Comparison of ENCODE assay signal across 1 cellular context in the genomic region with DNA sequence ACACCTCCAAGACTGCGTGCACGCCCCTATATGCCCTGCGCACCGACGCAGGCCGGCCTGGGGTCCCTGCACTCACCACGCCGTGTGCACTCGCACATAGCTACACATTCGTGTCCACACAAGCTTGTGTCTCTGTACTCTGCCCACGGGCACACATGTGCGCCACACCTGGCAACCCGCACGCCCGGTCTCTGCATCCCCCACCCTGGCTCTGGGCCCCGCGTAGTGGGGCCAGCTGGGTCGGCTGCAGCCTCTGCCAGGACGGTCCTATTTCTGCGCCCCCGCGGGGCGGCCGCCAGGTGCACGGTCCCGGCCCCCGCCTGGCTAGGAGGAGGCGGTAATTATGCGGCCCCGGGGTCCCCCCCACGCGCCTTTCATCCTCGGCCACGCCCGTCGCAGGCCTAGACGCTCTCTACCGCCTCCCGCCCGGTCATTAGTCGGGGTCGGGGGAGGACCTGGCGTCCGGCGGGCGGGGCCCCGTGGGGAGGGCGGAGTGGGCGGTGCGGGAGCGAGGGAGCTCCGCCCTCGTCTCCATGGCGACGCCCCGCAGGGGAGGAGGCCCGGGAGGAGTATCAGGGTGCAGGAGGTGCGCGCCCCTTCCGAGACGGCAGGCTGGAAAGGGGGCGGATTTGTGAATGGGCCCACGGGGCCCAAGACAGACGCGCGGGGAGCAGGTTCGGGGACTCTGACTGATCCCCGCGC.
TF ChIP-seq lines count a peak whose summit lies in the region.

No MANE protein-coding gene starts in this region.

TF ChIP-seq in K562, 482 proteins besides CTCF, POLR2A, EP300 and RAD21 (continued from another document and continues in another):
- TF ChIP-seq, protein P1, sequence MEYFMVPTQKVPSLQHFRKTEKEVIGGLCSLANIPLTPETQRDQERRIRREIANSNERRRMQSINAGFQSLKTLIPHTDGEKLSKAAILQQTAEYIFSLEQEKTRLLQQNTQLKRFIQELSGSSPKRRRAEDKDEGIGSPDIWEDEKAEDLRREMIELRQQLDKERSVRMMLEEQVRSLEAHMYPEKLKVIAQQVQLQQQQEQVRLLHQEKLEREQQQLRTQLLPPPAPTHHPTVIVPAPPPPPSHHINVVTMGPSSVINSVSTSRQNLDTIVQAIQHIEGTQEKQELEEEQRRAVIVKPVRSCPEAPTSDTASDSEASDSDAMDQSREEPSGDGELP (CRISPR knock-in tag; IDR thresholded peaks at IDR 0.05; ENCODE audit: borderline replicate concordance): peak; percentile 88
- TF ChIP-seq HES1 (IDR thresholded peaks at IDR 0.05; ENCODE audit: low read depth) (0 out of 2 replicates have a peak, but pooled peaks have one; percentile 41), EGR1 (conservative IDR thresholded peaks at IDR 0.05) (peak; percentile 89), FOXA3 (CRISPR knock-in tag; conservative IDR thresholded peaks at IDR 0.05 in 1 of 2, IDR thresholded peaks at IDR 0.05 in 1 of 2) (peak in 1 of 2 experiments; percentile 52; a peak in 1 of 4 replicates), PRPF4 (IDR thresholded peaks at IDR 0.05; ENCODE audit: insufficient read depth, low read depth, low read length, poor library complexity, severe bottlenecking) (no peak), CREB3L1 (IDR thresholded peaks at IDR 0.05; ENCODE audit: borderline replicate concordance, low read depth) (0 out of 2 replicates have a peak, but pooled peaks have one; percentile 11), TCF7L2 (IDR thresholded peaks at IDR 0.05; ENCODE audit: low read depth, low read length) (0 out of 2 replicates have a peak, but pooled peaks have one; percentile 20), BCL6 (CRISPR knock-in tag; IDR thresholded peaks at IDR 0.05) (no peak), FOXK2 (conservative IDR thresholded peaks at IDR 0.05 in 1 of 2, IDR thresholded peaks at IDR 0.05 in 1 of 2; ENCODE audit: low read depth in 2 of 2) (peak in 1 of 2 experiments; percentile 36; a peak in 1 of 4 replicates), BMI1 (IDR thresholded peaks at IDR 0.05; ENCODE audit: low read length) (0 out of 2 replicates have a peak, but pooled peaks have one; percentile 52), TSHZ1 (CRISPR knock-in tag; IDR thresholded peaks at IDR 0.05) (no peak), ZNF696 (CRISPR knock-in tag; conservative IDR thresholded peaks at IDR 0.05) (no peak), CBFA2T2 (conservative IDR thresholded peaks at IDR 0.05) (peak; percentile 51), HCFC1 (IDR thresholded peaks at IDR 0.05; ENCODE audit: low read depth, low read length) (peak; percentile 11; the same call in 1 of the 2 replicates), RNF2 (IDR thresholded peaks at IDR 0.05) (peak; percentile 45; the same call in 1 of the 2 replicates), ATF7 (IDR thresholded peaks at IDR 0.05) (peak; percentile 40; the same call in 1 of the 2 replicates), CTBP1 (IDR thresholded peaks at IDR 0.05; ENCODE audit: borderline replicate concordance) (peak; percentile 13; the same call in 1 of the 2 replicates), NR1H2 (CRISPR knock-in tag; IDR thresholded peaks at IDR 0.05) (0 out of 2 replicates have a peak, but pooled peaks have one; percentile 16), IRF9 (tag; IDR thresholded peaks at IDR 0.05) (no peak), HMGN3 (IDR thresholded peaks at IDR 0.05; ENCODE audit: borderline replicate concordance, extremely low read depth, insufficient read length, low read depth, low read length) (peak; percentile 58), CREB1 (IDR thresholded peaks at IDR 0.05) (peak; percentile 86), CREB1 (CRISPR knock-in tag; IDR thresholded peaks at IDR 0.05) (peak; percentile 77), ZNF740 (CRISPR knock-in tag; IDR thresholded peaks at IDR 0.05) (peak; percentile 95), ZNF740 (tag; IDR thresholded peaks at IDR 0.05) (peak in 1 of 2 experiments; percentile 93; a peak in 2 of 4 replicates), KDM1A (IDR thresholded peaks at IDR 0.05) (peak in 1 of 2 experiments; percentile 60; a peak in 1 of 4 replicates), RB1 (IDR thresholded peaks at IDR 0.05; ENCODE audit: low read depth) (peak; percentile 17; the same call in 1 of the 2 replicates), TBL1XR1 (IDR thresholded peaks at IDR 0.05; ENCODE audit: low read length in 2 of 2) (peak in 1 of 2 experiments; percentile 42; a peak in 1 of 4 replicates), ID3 (CRISPR knock-in tag; IDR thresholded peaks at IDR 0.05) (no peak), ID3 (tag; IDR thresholded peaks at IDR 0.05) (0 out of 2 replicates have a peak, but pooled peaks have one; percentile 22), ZMIZ1 (IDR thresholded peaks at IDR 0.05; ENCODE audit: low read depth in 2 of 2, low read length in 2 of 2) (no peak), MTA1 (IDR thresholded peaks at IDR 0.05; ENCODE audit: borderline replicate concordance) (peak; percentile 62; the same call in 1 of the 2 replicates), SMARCA5 (IDR thresholded peaks at IDR 0.05) (peak; percentile 77; the same call in 1 of the 2 replicates)
- TF ChIP-seq, protein P2, sequence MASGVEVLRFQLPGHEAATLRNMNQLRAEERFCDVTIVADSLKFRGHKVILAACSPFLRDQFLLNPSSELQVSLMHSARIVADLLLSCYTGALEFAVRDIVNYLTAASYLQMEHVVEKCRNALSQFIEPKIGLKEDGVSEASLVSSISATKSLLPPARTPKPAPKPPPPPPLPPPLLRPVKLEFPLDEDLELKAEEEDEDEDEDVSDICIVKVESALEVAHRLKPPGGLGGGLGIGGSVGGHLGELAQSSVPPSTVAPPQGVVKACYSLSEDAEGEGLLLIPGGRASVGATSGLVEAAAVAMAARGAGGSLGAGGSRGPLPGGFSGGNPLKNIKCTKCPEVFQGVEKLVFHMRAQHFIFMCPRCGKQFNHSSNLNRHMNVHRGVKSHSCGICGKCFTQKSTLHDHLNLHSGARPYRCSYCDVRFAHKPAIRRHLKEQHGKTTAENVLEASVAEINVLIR (CRISPR knock-in tag; IDR thresholded peaks at IDR 0.05): peak; percentile 55; the same call in 1 of the 2 replicates
- TF ChIP-seq, protein P3, sequence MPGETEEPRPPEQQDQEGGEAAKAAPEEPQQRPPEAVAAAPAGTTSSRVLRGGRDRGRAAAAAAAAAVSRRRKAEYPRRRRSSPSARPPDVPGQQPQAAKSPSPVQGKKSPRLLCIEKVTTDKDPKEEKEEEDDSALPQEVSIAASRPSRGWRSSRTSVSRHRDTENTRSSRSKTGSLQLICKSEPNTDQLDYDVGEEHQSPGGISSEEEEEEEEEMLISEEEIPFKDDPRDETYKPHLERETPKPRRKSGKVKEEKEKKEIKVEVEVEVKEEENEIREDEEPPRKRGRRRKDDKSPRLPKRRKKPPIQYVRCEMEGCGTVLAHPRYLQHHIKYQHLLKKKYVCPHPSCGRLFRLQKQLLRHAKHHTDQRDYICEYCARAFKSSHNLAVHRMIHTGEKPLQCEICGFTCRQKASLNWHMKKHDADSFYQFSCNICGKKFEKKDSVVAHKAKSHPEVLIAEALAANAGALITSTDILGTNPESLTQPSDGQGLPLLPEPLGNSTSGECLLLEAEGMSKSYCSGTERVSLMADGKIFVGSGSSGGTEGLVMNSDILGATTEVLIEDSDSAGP (CRISPR knock-in tag; IDR thresholded peaks at IDR 0.05): 0 out of 2 replicates have a peak, but pooled peaks have one; percentile 24
- TF ChIP-seq, protein P4, sequence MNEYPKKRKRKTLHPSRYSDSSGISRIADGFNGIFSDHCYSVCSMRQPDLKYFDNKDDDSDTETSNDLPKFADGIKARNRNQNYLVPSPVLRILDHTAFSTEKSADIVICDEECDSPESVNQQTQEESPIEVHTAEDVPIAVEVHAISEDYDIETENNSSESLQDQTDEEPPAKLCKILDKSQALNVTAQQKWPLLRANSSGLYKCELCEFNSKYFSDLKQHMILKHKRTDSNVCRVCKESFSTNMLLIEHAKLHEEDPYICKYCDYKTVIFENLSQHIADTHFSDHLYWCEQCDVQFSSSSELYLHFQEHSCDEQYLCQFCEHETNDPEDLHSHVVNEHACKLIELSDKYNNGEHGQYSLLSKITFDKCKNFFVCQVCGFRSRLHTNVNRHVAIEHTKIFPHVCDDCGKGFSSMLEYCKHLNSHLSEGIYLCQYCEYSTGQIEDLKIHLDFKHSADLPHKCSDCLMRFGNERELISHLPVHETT (CRISPR knock-in tag; conservative IDR thresholded peaks at IDR 0.05 in 1 of 2, IDR thresholded peaks at IDR 0.05 in 1 of 2): peak in 1 of 2 experiments; percentile 72; a peak in 1 of 4 replicates
